Comparison of ENCODE assay signal across 19 cellular contexts in genomic region chrX:10012776-10013175, GRCh38. TPM values are rescaled to one million over a fixed set of nuclear protein-coding genes. Genes with fewer than 3 reads are reported as not detected.
A peak's percentile ranks its signal among the peaks of the same experiment; 100 is the strongest.
DNase-seq lines count a peak whose midpoint lies in the region; ATAC-seq and TF ChIP-seq lines count a peak whose summit lies in the region.
"Had no signal": no experiment of that assay in that cellular context is flagged by ENCODE, and none has a peak within 500 bp of the region (broad histone marks: within the 10 kb centered on the region; RNA-seq: fewer than 3 reads in every experiment).

No MANE protein-coding gene starts in this region.

- peaks cover 14% of the 10 kb centered on the region for H3K36me3 Mint-ChIP-seq in T-helper 1 cell treated with Interleukin-12 subunit alpha and Interleukin-12 subunit beta and Interleukin-4 antibody, amounts not matched to agents 30 μg/mL and 1 μg/mL, for 36 hours (ENCODE audit: low read depth)
- peaks cover 5% of the 10 kb centered on the region for H3K36me3 Mint-ChIP-seq in activated naive CD8-positive, alpha-beta T cell treated with anti-CD3 and anti-CD28 coated beads for 36 hours
- no peaks in the 10 kb centered on the region for H3K36me3 Mint-ChIP-seq in naive thymus-derived CD8-positive, alpha-beta T cell
- H3K36me3 Mint-ChIP-seq: mesothelial cell of epicardium had no signal

- ATAC-seq in naive thymus-derived CD8-positive, alpha-beta T cell, result no peak
- ATAC-seq: gastrocnemius medialis, Right ventricle myocardium inferior had no signal

- 0 out of 2 replicates have a peak, but pooled peaks cover 2% of the 10 kb centered on the region for H3K27me3 ChIP-seq in DOHH2 (ENCODE audit: control insufficient read depth, low read length)
- H3K27me3 ChIP-seq: gastrocnemius medialis had no signal

- no peaks in the 10 kb centered on the region for H3F3A ChIP-seq in DOHH2 (ENCODE audit: control insufficient read depth, insufficient read depth)

- no peak overlapping the region for H3K27ac ChIP-seq in DOHH2 (ENCODE audit: low read depth, low read length)
- H3K27ac ChIP-seq: 22Rv1, gastrocnemius medialis had no signal

- H3K79me2 ChIP-seq in DOHH2 (ENCODE audit: control insufficient read depth, low read length), result peaks cover 20% of the 10 kb centered on the region

- peaks cover 17% of the 10 kb centered on the region for H3K36me3 ChIP-seq in DOHH2 (ENCODE audit: control insufficient read depth, low read length)
- H3K36me3 ChIP-seq: gastrocnemius medialis, spleen had no signal

- DNase-seq in T-helper 1 cell (no peak), Ammon's horn (ENCODE audit: low spot score) (no peak), KG1 (lab: John Stamatoyannopoulos, UW) (no peak), erythroblast (lab: John Stamatoyannopoulos, UW) (no peak)
- no peak for DNase-seq in activated naive CD8-positive, alpha-beta T cell treated with anti-CD3 and anti-CD28 coated beads for 36 hours
- no peak for DNase-seq in naive thymus-derived CD8-positive, alpha-beta T cell
- DNase-seq: COR-L47, gastrocnemius medialis, NCI-H1417, NCI-H2227 treated with DMSO at 0.1 percent for 48 hours, posterior cingulate gyrus, spleen, T1000 had no signal

- peak overlapping the region; percentile 90 for H3K27ac Mint-ChIP-seq in T-helper 1 cell treated with Interleukin-12 subunit alpha and Interleukin-12 subunit beta and Interleukin-4 antibody, amounts not matched to agents 30 μg/mL and 1 μg/mL, for 36 hours
- H3K27ac Mint-ChIP-seq in activated naive CD8-positive, alpha-beta T cell treated with anti-CD3 and anti-CD28 coated beads for 36 hours, result no peak overlapping the region
- H3K27ac Mint-ChIP-seq in naive thymus-derived CD8-positive, alpha-beta T cell, result peak overlapping the region in 5 of 10 donors; percentile 2 to 79 (median 55)
- H3K27ac Mint-ChIP-seq: mesothelial cell of epicardium had no signal

- H3K4me3 ChIP-seq in DOHH2 (ENCODE audit: low read length), result no peak overlapping the region
- H3K4me3 ChIP-seq: gastrocnemius medialis, spleen had no signal

- TF ChIP-seq CTCF in DOHH2 (IDR thresholded peaks at IDR 0.05; ENCODE audit: low read depth, low read length, poor library complexity, severe bottlenecking), result no peak

- H3K9me3 Mint-ChIP-seq in T-helper 1 cell treated with Interleukin-12 subunit alpha and Interleukin-12 subunit beta and Interleukin-4 antibody, amounts not matched to agents 30 μg/mL and 1 μg/mL, for 36 hours, result no peaks in the 10 kb centered on the region
- H3K9me3 Mint-ChIP-seq in activated naive CD8-positive, alpha-beta T cell treated with anti-CD3 and anti-CD28 coated beads for 36 hours, result no peaks in the 10 kb centered on the region
- H3K9me3 Mint-ChIP-seq in naive thymus-derived CD8-positive, alpha-beta T cell, result peaks cover 0 to 4% (median 0%) of the 10 kb centered on the region in 9 donors

- peak overlapping the region; percentile 31; the same call in 1 of the 2 replicates for H3K4me2 ChIP-seq in DOHH2 (ENCODE audit: low read length)

- POLR2A ChIA-PET in naive thymus-derived CD8-positive, alpha-beta T cell (lab: Charles Lee), result interaction anchor here (2.5 kb wide), 1 partner anchor 98 kb away, joined by 11 read pairs; no protein-coding TSS in a partner anchor

- no peaks in the 10 kb centered on the region for H3K9me3 ChIP-seq in DOHH2 (ENCODE audit: control insufficient read depth, insufficient read depth, low read length)
- H3K9me3 ChIP-seq: gastrocnemius medialis, spleen had no signal

- peak overlapping the region; percentile 72 for H3K4me3 Mint-ChIP-seq in T-helper 1 cell treated with Interleukin-12 subunit alpha and Interleukin-12 subunit beta and Interleukin-4 antibody, amounts not matched to agents 30 μg/mL and 1 μg/mL, for 36 hours
- H3K4me3 Mint-ChIP-seq in activated naive CD8-positive, alpha-beta T cell treated with anti-CD3 and anti-CD28 coated beads for 36 hours, result peak overlapping the region; percentile 20
- H3K4me3 Mint-ChIP-seq in naive thymus-derived CD8-positive, alpha-beta T cell, result peak overlapping the region; percentile 15 to 81 (median 47)
- H3K4me3 Mint-ChIP-seq: mesothelial cell of epicardium had no signal

- peaks cover 42% of the 10 kb centered on the region for H3K4me1 Mint-ChIP-seq in T-helper 1 cell treated with Interleukin-12 subunit alpha and Interleukin-12 subunit beta and Interleukin-4 antibody, amounts not matched to agents 30 μg/mL and 1 μg/mL, for 36 hours (ENCODE audit: low read depth)
- peaks cover 27% of the 10 kb centered on the region for H3K4me1 Mint-ChIP-seq in activated naive CD8-positive, alpha-beta T cell treated with anti-CD3 and anti-CD28 coated beads for 36 hours
- H3K4me1 Mint-ChIP-seq in naive thymus-derived CD8-positive, alpha-beta T cell, result peaks cover 3 to 43% (median 27%) of the 10 kb centered on the region in 4 donors

- no peaks in the 10 kb centered on the region for H4K20me1 ChIP-seq in DOHH2 (ENCODE audit: control insufficient read depth, insufficient read depth, low read depth, low read length)

- H3K9me2 ChIP-seq in DOHH2 (replicated peaks; ENCODE audit: control insufficient read depth, low read length), result no peaks in the 10 kb centered on the region

- no peak for TF ChIP-seq POLR2A in erythroblast (IDR thresholded peaks at IDR 0.05; ENCODE audit: low read length)

- H3K4me1 ChIP-seq in DOHH2 (ENCODE audit: control insufficient read depth, low read length), result peaks cover 57% of the 10 kb centered on the region
- H3K4me1 ChIP-seq: gastrocnemius medialis had no signal

- H3K27me3 Mint-ChIP-seq in T-helper 1 cell treated with Interleukin-12 subunit alpha and Interleukin-12 subunit beta and Interleukin-4 antibody, amounts not matched to agents 30 μg/mL and 1 μg/mL, for 36 hours (ENCODE audit: low read depth), result peaks cover 3% of the 10 kb centered on the region
- H3K27me3 Mint-ChIP-seq in activated naive CD8-positive, alpha-beta T cell treated with anti-CD3 and anti-CD28 coated beads for 36 hours, result peaks cover 4% of the 10 kb centered on the region
- H3K27me3 Mint-ChIP-seq in naive thymus-derived CD8-positive, alpha-beta T cell, result no peaks in the 10 kb centered on the region

RNA-seq across cellular contexts. Expression of gene CLDN34, which starts 45.6 kb away (rescaled TPM):
- not detected for total RNA-seq in activated naive CD8-positive, alpha-beta T cell treated with anti-CD3 and anti-CD28 coated beads for 36 hours
- total RNA-seq in naive thymus-derived CD8-positive, alpha-beta T cell, result not detected
- not detected for polyA plus RNA-seq in naive thymus-derived CD8-positive, alpha-beta T cell
- total RNA-seq: gastrocnemius medialis, Right ventricle myocardium inferior, spleen had no signal
- polyA plus RNA-seq: adipose tissue, spleen had no signal

Comparison
In these comparisons a context has a peak if more than half of its experiments do, and no peak if none do; other contexts are left out.
1. H3K4me3 Mint-ChIP-seq: peak in every context shown above with its lines; median percentile 72 in T-helper 1 cell treated with Interleukin-12 subunit alpha and Interleukin-12 subunit beta and Interleukin-4 antibody, amounts not matched to agents 30 μg/mL and 1 μg/mL, for 36 hours; 47 in naive thymus-derived CD8-positive, alpha-beta T cell; 20 in activated naive CD8-positive, alpha-beta T cell treated with anti-CD3 and anti-CD28 coated beads for 36 hours.